1 cellular context compared by ENCODE assay signal in the genomic region with DNA sequence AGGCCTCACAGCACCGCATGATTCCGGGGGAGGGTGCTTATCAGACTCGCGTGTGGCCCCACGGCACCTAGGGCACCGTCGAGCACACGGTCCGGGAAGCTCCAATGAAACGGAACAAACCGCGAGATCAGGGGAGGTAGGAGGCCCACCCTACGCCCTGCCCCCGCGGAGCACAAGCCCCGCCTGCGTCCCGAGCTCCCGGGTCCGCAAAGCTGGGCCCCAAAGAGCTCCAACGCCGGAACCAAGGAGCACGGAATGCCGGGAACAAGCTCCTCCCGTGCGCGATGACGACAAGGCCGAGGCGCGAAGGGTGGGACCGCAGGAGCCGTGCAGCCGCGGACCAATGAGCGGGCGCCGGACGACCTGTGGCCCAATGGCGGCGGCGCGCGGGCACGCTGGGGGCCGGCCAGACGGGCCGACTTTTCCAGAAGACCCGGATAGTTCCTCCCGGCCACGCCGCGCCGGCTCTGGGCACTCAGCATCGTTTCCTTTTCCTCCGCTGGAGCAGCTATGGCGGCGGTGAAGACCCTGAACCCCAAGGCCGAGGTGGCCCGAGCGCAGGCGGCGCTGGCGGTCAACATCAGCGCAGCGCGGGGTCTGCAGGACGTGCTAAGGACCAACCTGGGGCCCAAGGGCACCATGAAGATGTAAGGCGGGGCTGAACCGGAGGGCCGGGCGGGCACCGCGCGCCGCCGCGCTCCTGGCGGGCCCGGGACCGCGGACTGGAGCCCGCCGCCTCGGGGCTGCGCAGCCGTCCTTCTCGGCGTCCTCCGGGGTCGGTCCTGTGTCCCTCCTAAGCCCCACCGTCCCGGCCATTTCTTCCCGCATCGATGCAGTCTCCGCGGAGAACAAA.
TF ChIP-seq lines count a peak whose summit lies in the region.

TSS of gene CCT6A (plus strand) at position 427 of the 853 bp plus-strand sequence. CDS start at position 511, 84 bp downstream.
TSS of gene PSPH (minus strand) at position 106 of the 853 bp plus-strand sequence. CDS start 30,232 bp downstream, outside the sequence.

TF ChIP-seq in HCT116, 20 proteins besides CTCF, POLR2A, EP300 and RAD21 (continued from another document):
- TF ChIP-seq, protein P1, sequence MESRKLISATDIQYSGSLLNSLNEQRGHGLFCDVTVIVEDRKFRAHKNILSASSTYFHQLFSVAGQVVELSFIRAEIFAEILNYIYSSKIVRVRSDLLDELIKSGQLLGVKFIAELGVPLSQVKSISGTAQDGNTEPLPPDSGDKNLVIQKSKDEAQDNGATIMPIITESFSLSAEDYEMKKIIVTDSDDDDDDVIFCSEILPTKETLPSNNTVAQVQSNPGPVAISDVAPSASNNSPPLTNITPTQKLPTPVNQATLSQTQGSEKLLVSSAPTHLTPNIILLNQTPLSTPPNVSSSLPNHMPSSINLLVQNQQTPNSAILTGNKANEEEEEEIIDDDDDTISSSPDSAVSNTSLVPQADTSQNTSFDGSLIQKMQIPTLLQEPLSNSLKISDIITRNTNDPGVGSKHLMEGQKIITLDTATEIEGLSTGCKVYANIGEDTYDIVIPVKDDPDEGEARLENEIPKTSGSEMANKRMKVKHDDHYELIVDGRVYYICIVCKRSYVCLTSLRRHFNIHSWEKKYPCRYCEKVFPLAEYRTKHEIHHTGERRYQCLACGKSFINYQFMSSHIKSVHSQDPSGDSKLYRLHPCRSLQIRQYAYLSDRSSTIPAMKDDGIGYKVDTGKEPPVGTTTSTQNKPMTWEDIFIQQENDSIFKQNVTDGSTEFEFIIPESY (IDR thresholded peaks at IDR 0.05; ENCODE audit: extremely low read depth, insufficient replicate concordance, low read length), result peak; percentile 85
- TF ChIP-seq SIN3A (IDR thresholded peaks at IDR 0.05; ENCODE audit: low read depth) (peak; percentile 76), ZNF274 (IDR thresholded peaks at IDR 0.05; ENCODE audit: low read depth, low read length) (no peak), CEBPB (IDR thresholded peaks at IDR 0.05; ENCODE audit: low read depth) (no peak), JUND (IDR thresholded peaks at IDR 0.05) (no peak), TCF7L2 (IDR thresholded peaks at IDR 0.05; ENCODE audit: borderline replicate concordance, extremely low read depth, insufficient read depth, insufficient read length) (no peak), CBX3 (IDR thresholded peaks at IDR 0.05; ENCODE audit: low read depth) (no peak), EGR1 (IDR thresholded peaks at IDR 0.05; ENCODE audit: low read depth) (peak; percentile 23; the same call in 1 of the 2 replicates), SP1 (IDR thresholded peaks at IDR 0.05; ENCODE audit: low read depth) (peak; percentile 91)
- TF ChIP-seq, protein P2, sequence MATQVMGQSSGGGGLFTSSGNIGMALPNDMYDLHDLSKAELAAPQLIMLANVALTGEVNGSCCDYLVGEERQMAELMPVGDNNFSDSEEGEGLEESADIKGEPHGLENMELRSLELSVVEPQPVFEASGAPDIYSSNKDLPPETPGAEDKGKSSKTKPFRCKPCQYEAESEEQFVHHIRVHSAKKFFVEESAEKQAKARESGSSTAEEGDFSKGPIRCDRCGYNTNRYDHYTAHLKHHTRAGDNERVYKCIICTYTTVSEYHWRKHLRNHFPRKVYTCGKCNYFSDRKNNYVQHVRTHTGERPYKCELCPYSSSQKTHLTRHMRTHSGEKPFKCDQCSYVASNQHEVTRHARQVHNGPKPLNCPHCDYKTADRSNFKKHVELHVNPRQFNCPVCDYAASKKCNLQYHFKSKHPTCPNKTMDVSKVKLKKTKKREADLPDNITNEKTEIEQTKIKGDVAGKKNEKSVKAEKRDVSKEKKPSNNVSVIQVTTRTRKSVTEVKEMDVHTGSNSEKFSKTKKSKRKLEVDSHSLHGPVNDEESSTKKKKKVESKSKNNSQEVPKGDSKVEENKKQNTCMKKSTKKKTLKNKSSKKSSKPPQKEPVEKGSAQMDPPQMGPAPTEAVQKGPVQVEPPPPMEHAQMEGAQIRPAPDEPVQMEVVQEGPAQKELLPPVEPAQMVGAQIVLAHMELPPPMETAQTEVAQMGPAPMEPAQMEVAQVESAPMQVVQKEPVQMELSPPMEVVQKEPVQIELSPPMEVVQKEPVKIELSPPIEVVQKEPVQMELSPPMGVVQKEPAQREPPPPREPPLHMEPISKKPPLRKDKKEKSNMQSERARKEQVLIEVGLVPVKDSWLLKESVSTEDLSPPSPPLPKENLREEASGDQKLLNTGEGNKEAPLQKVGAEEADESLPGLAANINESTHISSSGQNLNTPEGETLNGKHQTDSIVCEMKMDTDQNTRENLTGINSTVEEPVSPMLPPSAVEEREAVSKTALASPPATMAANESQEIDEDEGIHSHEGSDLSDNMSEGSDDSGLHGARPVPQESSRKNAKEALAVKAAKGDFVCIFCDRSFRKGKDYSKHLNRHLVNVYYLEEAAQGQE (IDR thresholded peaks at IDR 0.05; ENCODE audit: low read depth), result no peak
